In genomic region chr2:134119117-134119671, GRCh38 we compare ENCODE assay signal across 8 cellular contexts.
DNase-seq lines count a peak whose midpoint lies in the region; ATAC-seq and TF ChIP-seq lines count a peak whose summit lies in the region.

No MANE protein-coding gene starts in this region.

- TF ChIP-seq RAD21 in SK-N-SH (IDR thresholded peaks at IDR 0.05; ENCODE audit: low read length), result no peak

- H3K27me3 ChIP-seq in SK-N-SH (ENCODE audit: insufficient read depth), result no peaks in the 10 kb centered on the region
- H3K27me3 ChIP-seq in gastroesophageal sphincter, result no peaks in the 10 kb centered on the region

- H3F3A ChIP-seq in SK-N-SH (replicated peaks; ENCODE audit: insufficient read depth), result peaks cover 7% of the 10 kb centered on the region

- H3K9me3 ChIP-seq in SK-N-SH (no peaks in the 10 kb centered on the region), gastroesophageal sphincter (no peaks in the 10 kb centered on the region)

- H3K27ac ChIP-seq in SK-N-SH (ENCODE audit: low read depth in 2 of 2, low read length in 1 of 2), result peak overlapping the region in 1 of 2 experiments; percentile 91; a peak in 2 of 4 replicates
- peak overlapping the region in 3 of 4 donors; percentile 92 to 94 (median 92) for H3K27ac ChIP-seq in gastroesophageal sphincter

- peak overlapping the region; percentile 73 for H2AFZ ChIP-seq in SK-N-SH (ENCODE audit: low read depth)

- no peaks in the 10 kb centered on the region for H4K20me1 ChIP-seq in SK-N-SH (ENCODE audit: insufficient read depth)

- H3K9me2 ChIP-seq in SK-N-SH, result no peaks in the 10 kb centered on the region

- TF ChIP-seq CTCF in SK-N-SH (IDR thresholded peaks at IDR 0.05), result no peak
- TF ChIP-seq CTCF in gastroesophageal sphincter (IDR thresholded peaks at IDR 0.05), result no peak

- no peaks in the 10 kb centered on the region for H3K36me3 ChIP-seq in SK-N-SH (replicated peaks in 1 of 2; ENCODE audit: control insufficient read depth in 1 of 2, insufficient read depth in 2 of 2, low read length in 1 of 2)
- no peaks in the 10 kb centered on the region for H3K36me3 ChIP-seq in gastroesophageal sphincter

- ATAC-seq in HG02938 (IDR thresholded peaks at IDR 0.05; ENCODE audit: unreplicated experiment), result peak; percentile 12
- ATAC-seq in gastroesophageal sphincter, result no peak
- ATAC-seq in stimulated activated naive B cell treated with anti-CD40 and anti-IgM and Interleukin-4, amounts not matched to agents 10 μg/mL and 1 μg/mL and 100 μg/mL, for 72 hours (replicated peaks), result peak; percentile 9 to 15

- CTCF ChIA-PET in SK-N-SH (lab: Yijun Ruan, JAX), result interaction anchor here (0.7 to 9.8 kb wide), 43 partner anchors 9 to 341 kb away, joined by 3 to 175 read pairs (median 5); partner anchors contain the start of gene MGAT5

- H3K4me3 Mint-ChIP-seq in T-helper 1 cell treated with Interleukin-12 subunit alpha and Interleukin-12 subunit beta and Interleukin-4 antibody, amounts not matched to agents 30 μg/mL and 1 μg/mL, for 36 hours, result peak overlapping the region; percentile 96
- H3K4me3 Mint-ChIP-seq in stimulated activated naive B cell treated with anti-CD40 and anti-IgM and Interleukin-4, amounts not matched to agents 10 μg/mL and 1 μg/mL and 100 μg/mL, for 72 hours, result peak overlapping the region; percentile 89 to 98

- no peak for TF ChIP-seq EP300 in SK-N-SH (IDR thresholded peaks at IDR 0.05; ENCODE audit: borderline replicate concordance in 1 of 2, low read depth in 1 of 2, low read length in 1 of 2)
- no peak for TF ChIP-seq EP300 in gastroesophageal sphincter (IDR thresholded peaks at IDR 0.05)

- no peaks in the 10 kb centered on the region for H3K9me3 Mint-ChIP-seq in T-helper 1 cell treated with Interleukin-12 subunit alpha and Interleukin-12 subunit beta and Interleukin-4 antibody, amounts not matched to agents 30 μg/mL and 1 μg/mL, for 36 hours
- no peaks in the 10 kb centered on the region for H3K9me3 Mint-ChIP-seq in stimulated activated naive B cell treated with anti-CD40 and anti-IgM and Interleukin-4, amounts not matched to agents 10 μg/mL and 1 μg/mL and 100 μg/mL, for 72 hours

- H3K4me2 ChIP-seq in SK-N-SH, result peak overlapping the region; percentile 57

- peaks cover 24% of the 10 kb centered on the region for H3K79me2 ChIP-seq in SK-N-SH (ENCODE audit: insufficient read depth)

- 18% methylated on average over 7 of the region's 8 CpGs for WGBS in SK-N-SH (ENCODE audit: low lambda C conversion rate)
- WGBS in gastroesophageal sphincter (ENCODE audit: low coverage in 1 of 2), 2 donors, result 16 to 31% methylated on average over 4 to 7 of the region's 8 CpGs

- peaks cover 0 to 34% of the 10 kb centered on the region in 2 experiments; a peak in 2 of 4 replicates for H3K4me1 ChIP-seq in SK-N-SH (ENCODE audit: control insufficient read depth in 1 of 2, insufficient read depth in 2 of 2, low read depth in 1 of 2, low read length in 1 of 2)
- peaks cover 2 to 46% (median 22%) of the 10 kb centered on the region in 3 donors for H3K4me1 ChIP-seq in gastroesophageal sphincter

- DNase-seq in T-helper 1 cell, result no peak
- DNase-seq in SK-N-SH, result no peak
- no peak for DNase-seq in stimulated activated naive B cell treated with anti-CD40 and anti-IgM and Interleukin-4, amounts not matched to agents 10 μg/mL and 1 μg/mL and 100 μg/mL, for 72 hours
- DNase-seq in NCI-H510A treated with DMSO at 0.1 percent for 48 hours (lab: John Stamatoyannopoulos, UW), result no peak
- no peak for DNase-seq in NCI-H146 (lab: John Stamatoyannopoulos, UW)

- H3K27ac Mint-ChIP-seq in T-helper 1 cell treated with Interleukin-12 subunit alpha and Interleukin-12 subunit beta and Interleukin-4 antibody, amounts not matched to agents 30 μg/mL and 1 μg/mL, for 36 hours, result peak overlapping the region; percentile 94
- H3K27ac Mint-ChIP-seq in stimulated activated naive B cell treated with anti-CD40 and anti-IgM and Interleukin-4, amounts not matched to agents 10 μg/mL and 1 μg/mL and 100 μg/mL, for 72 hours, result peak overlapping the region; percentile 99

- POLR2A ChIA-PET in SK-N-SH (lab: Yijun Ruan, JAX), result interaction anchor here (0.7 to 4.2 kb wide), 8 partner anchors 11 to 341 kb away, joined by 3 to 27 read pairs (median 4); no protein-coding TSS in a partner anchor

- H3K9ac ChIP-seq in SK-N-SH, result no peak overlapping the region

- peaks cover 31% of the 10 kb centered on the region for H3K4me1 Mint-ChIP-seq in T-helper 1 cell treated with Interleukin-12 subunit alpha and Interleukin-12 subunit beta and Interleukin-4 antibody, amounts not matched to agents 30 μg/mL and 1 μg/mL, for 36 hours (ENCODE audit: low read depth)
- H3K4me1 Mint-ChIP-seq in stimulated activated naive B cell treated with anti-CD40 and anti-IgM and Interleukin-4, amounts not matched to agents 10 μg/mL and 1 μg/mL and 100 μg/mL, for 72 hours, result peaks cover 32 to 46% of the 10 kb centered on the region in 2 donors

- peaks cover 30% of the 10 kb centered on the region for H3K27me3 Mint-ChIP-seq in T-helper 1 cell treated with Interleukin-12 subunit alpha and Interleukin-12 subunit beta and Interleukin-4 antibody, amounts not matched to agents 30 μg/mL and 1 μg/mL, for 36 hours (ENCODE audit: low read depth)
- H3K27me3 Mint-ChIP-seq in stimulated activated naive B cell treated with anti-CD40 and anti-IgM and Interleukin-4, amounts not matched to agents 10 μg/mL and 1 μg/mL and 100 μg/mL, for 72 hours, result no peaks in the 10 kb centered on the region

- TF ChIP-seq POLR2A in gastroesophageal sphincter (IDR thresholded peaks at IDR 0.05), result no peak

- H3K36me3 Mint-ChIP-seq in T-helper 1 cell treated with Interleukin-12 subunit alpha and Interleukin-12 subunit beta and Interleukin-4 antibody, amounts not matched to agents 30 μg/mL and 1 μg/mL, for 36 hours (ENCODE audit: low read depth), result no peaks in the 10 kb centered on the region
- H3K36me3 Mint-ChIP-seq in stimulated activated naive B cell treated with anti-CD40 and anti-IgM and Interleukin-4, amounts not matched to agents 10 μg/mL and 1 μg/mL and 100 μg/mL, for 72 hours, result peaks cover 0 to 2% of the 10 kb centered on the region in 2 donors

- peak overlapping the region; percentile 88 to 92 for H3K4me3 ChIP-seq in SK-N-SH (ENCODE audit: low read depth in 2 of 2, low read length in 1 of 2)
- peak overlapping the region; percentile 57 to 97 for H3K4me3 ChIP-seq in gastroesophageal sphincter

TF ChIP-seq in SK-N-SH, 30 proteins besides CTCF, POLR2A, EP300 and RAD21 (continues in another document):
- no peak for TF ChIP-seq RXRA (IDR thresholded peaks at IDR 0.05; ENCODE audit: borderline replicate concordance, low read depth)
- TF ChIP-seq TCF12 (IDR thresholded peaks at IDR 0.05), result no peak
- no peak for TF ChIP-seq USF2 (IDR thresholded peaks at IDR 0.05; ENCODE audit: borderline replicate concordance, low read depth, low read length)
- TF ChIP-seq MXI1 (IDR thresholded peaks at IDR 0.05; ENCODE audit: low read depth, low read length), result no peak
- TF ChIP-seq PBX3 (IDR thresholded peaks at IDR 0.05), result no peak
- TF ChIP-seq GABPA (IDR thresholded peaks at IDR 0.05; ENCODE audit: low read depth), result no peak
- TF ChIP-seq EZH2phosphoT487 (IDR thresholded peaks at IDR 0.05; ENCODE audit: borderline replicate concordance, low read depth), result no peak
- no peak for TF ChIP-seq RFX5 (IDR thresholded peaks at IDR 0.05; ENCODE audit: low read length)
- TF ChIP-seq YY1 (IDR thresholded peaks at IDR 0.05; ENCODE audit: low read depth), result no peak
- no peak for TF ChIP-seq GATA2 (CRISPR knock-in tag; IDR thresholded peaks at IDR 0.05)
- TF ChIP-seq TAF1 (IDR thresholded peaks at IDR 0.05; ENCODE audit: borderline replicate concordance, low read depth, low read length), result no peak
- TF ChIP-seq REST (IDR thresholded peaks at IDR 0.05; ENCODE audit: low read depth, low read length), result no peak
